Comparison of ENCODE assay signal across 31 cellular contexts in genomic region chr5:29389993-29390392, GRCh38.
"Had no signal": no experiment of that assay in that cellular context is flagged by ENCODE, and none has a peak within 500 bp of the region (broad histone marks: within the 10 kb centered on the region; RNA-seq: fewer than 3 reads in every experiment).

No MANE protein-coding gene starts in this region.

- ATAC-seq: activated CD8-positive, alpha-beta memory T cell treated with anti-CD3 and anti-CD28 coated beads, Interleukin-2, amount 10 ng/mL, durations not matched to agents 7 days and 5 days; activated CD8-positive, alpha-beta T cell treated with anti-CD3 and anti-CD28 coated beads for 36 hours; activated naive CD4-positive, alpha-beta T cell treated with anti-CD3 and anti-CD28 coated beads, Interleukin-2, amount 50 U/mL, for 72 hours; body of pancreas had no signal

- H3K9me3 ChIP-seq: adrenal gland, body of pancreas had no signal

- H3K4me1 ChIP-seq: adrenal gland, body of pancreas, breast epithelium had no signal

- H3K27me3 Mint-ChIP-seq: activated B cell treated with CpG ODN at 0.5 μM for 24 hours; activated CD4-positive, alpha-beta memory T cell treated with anti-CD3 and anti-CD28 coated beads for 36 hours; activated CD4-positive, alpha-beta T cell treated with anti-CD3 and anti-CD28 coated beads, Interleukin-2, amount 10 ng/mL, durations not matched to agents 24 days and 14 days; activated CD8-positive, alpha-beta memory T cell treated with anti-CD3 and anti-CD28 coated beads, Interleukin-2, amount 10 ng/mL, durations not matched to agents 7 days and 5 days; activated CD8-positive, alpha-beta T cell treated with anti-CD3 and anti-CD28 coated beads for 36 hours; activated naive CD8-positive, alpha-beta T cell treated with anti-CD3 and anti-CD28 coated beads for 36 hours; activated T-cell treated with anti-CD3 and anti-CD28 coated beads, Interleukin-2, amount 50 U/mL, for 24 hours had no signal

- H3K4me3 ChIP-seq: adrenal gland, body of pancreas, breast epithelium had no signal

- H3K36me3 Mint-ChIP-seq: activated CD4-positive, alpha-beta memory T cell treated with anti-CD3 and anti-CD28 coated beads for 36 hours; activated CD8-positive, alpha-beta memory T cell treated with anti-CD3 and anti-CD28 coated beads, Interleukin-2, amount 10 ng/mL, durations not matched to agents 7 days and 5 days; activated naive CD8-positive, alpha-beta T cell treated with anti-CD3 and anti-CD28 coated beads for 36 hours had no signal

- H3K27me3 ChIP-seq: adrenal gland, body of pancreas, brain microvascular endothelial cell, breast epithelium had no signal

- H3K27ac ChIP-seq: adrenal gland, body of pancreas, brain microvascular endothelial cell, breast epithelium, VCaP had no signal

- H3K27ac Mint-ChIP-seq: activated B cell treated with CpG ODN at 0.5 μM for 24 hours; activated CD4-positive, alpha-beta memory T cell treated with anti-CD3 and anti-CD28 coated beads for 36 hours; activated CD4-positive, alpha-beta T cell treated with anti-CD3 and anti-CD28 coated beads, Interleukin-2, amount 10 ng/mL, durations not matched to agents 24 days and 14 days; activated CD8-positive, alpha-beta memory T cell treated with anti-CD3 and anti-CD28 coated beads, Interleukin-2, amount 10 ng/mL, durations not matched to agents 7 days and 5 days; activated CD8-positive, alpha-beta T cell treated with anti-CD3 and anti-CD28 coated beads for 36 hours; activated naive CD4-positive, alpha-beta T cell treated with anti-CD3 and anti-CD28 coated beads for 36 hours; activated naive CD4-positive, alpha-beta T cell treated with anti-CD3 and anti-CD28 coated beads, Interleukin-2, amount 50 U/mL, for 72 hours; activated naive CD8-positive, alpha-beta T cell treated with anti-CD3 and anti-CD28 coated beads for 36 hours; activated T-cell treated with anti-CD3 and anti-CD28 coated beads, Interleukin-2, amount 50 U/mL, for 24 hours; T-helper 1 cell treated with Interleukin-12 subunit alpha and Interleukin-12 subunit beta and Interleukin-4 antibody, amounts not matched to agents 30 μg/mL and 1 μg/mL, for 36 hours; T-helper 2 cell treated with Interferon-gamma antibody and Interleukin-4, amounts not matched to agents 5 μg/mL and 100 μg/mL, for 36 hours had no signal

- H3K4me3 Mint-ChIP-seq: activated B cell treated with CpG ODN at 0.5 μM for 24 hours; activated CD4-positive, alpha-beta memory T cell treated with anti-CD3 and anti-CD28 coated beads for 36 hours; activated CD4-positive, alpha-beta T cell treated with anti-CD3 and anti-CD28 coated beads, Interleukin-2, amount 10 ng/mL, durations not matched to agents 24 days and 14 days; activated CD8-positive, alpha-beta memory T cell treated with anti-CD3 and anti-CD28 coated beads, Interleukin-2, amount 10 ng/mL, durations not matched to agents 7 days and 5 days; activated CD8-positive, alpha-beta T cell treated with anti-CD3 and anti-CD28 coated beads for 36 hours; activated naive CD4-positive, alpha-beta T cell treated with anti-CD3 and anti-CD28 coated beads for 36 hours; activated naive CD8-positive, alpha-beta T cell treated with anti-CD3 and anti-CD28 coated beads for 36 hours; activated T-cell treated with anti-CD3 and anti-CD28 coated beads, Interleukin-2, amount 50 U/mL, for 24 hours; T-helper 1 cell treated with Interleukin-12 subunit alpha and Interleukin-12 subunit beta and Interleukin-4 antibody, amounts not matched to agents 30 μg/mL and 1 μg/mL, for 36 hours; T-helper 2 cell treated with Interferon-gamma antibody and Interleukin-4, amounts not matched to agents 5 μg/mL and 100 μg/mL, for 36 hours had no signal

- H3K4me1 Mint-ChIP-seq: activated B cell treated with CpG ODN at 0.5 μM for 24 hours; activated CD4-positive, alpha-beta T cell treated with anti-CD3 and anti-CD28 coated beads, Interleukin-2, amount 10 ng/mL, durations not matched to agents 24 days and 14 days; activated CD8-positive, alpha-beta memory T cell treated with anti-CD3 and anti-CD28 coated beads, Interleukin-2, amount 10 ng/mL, durations not matched to agents 7 days and 5 days; activated naive CD8-positive, alpha-beta T cell treated with anti-CD3 and anti-CD28 coated beads for 36 hours had no signal

- DNase-seq: activated B cell treated with CpG ODN at 0.5 μM for 24 hours; activated CD4-positive, alpha-beta memory T cell treated with anti-CD3 and anti-CD28 coated beads for 36 hours; activated CD4-positive, alpha-beta T cell treated with anti-CD3 and anti-CD28 coated beads for 4 hours; activated CD4-positive, alpha-beta T cell treated with anti-CD3 and anti-CD28 coated beads, Interleukin-2, amount 10 ng/mL, durations not matched to agents 24 days and 14 days; activated CD4-positive, alpha-beta T cell treated with anti-CD3 and anti-CD28 coated beads, Interleukin-2, amount 50 U/mL, for 1 hour; activated CD4-positive, alpha-beta T cell treated with anti-CD3 and anti-CD28 coated beads, Interleukin-2, amount 50 U/mL, for 4 hours; activated CD4-positive, CD25-positive, alpha-beta regulatory T cell treated with anti-CD3 and anti-CD28 coated beads, Interleukin-2, amount 50 U/mL, for 72 hours; activated CD8-positive, alpha-beta memory T cell treated with anti-CD3 and anti-CD28 coated beads, Interleukin-2, amount 10 ng/mL, durations not matched to agents 7 days and 5 days; activated CD8-positive, alpha-beta memory T cell treated with anti-CD3 and anti-CD28 coated beads, Interleukin-2, amount 50 U/mL, for 48 hours; activated CD8-positive, alpha-beta T cell treated with anti-CD3 and anti-CD28 coated beads for 36 hours; activated effector memory CD4-positive, alpha-beta T cell treated with anti-CD3 and anti-CD28 coated beads, Interleukin-2, amount 50 U/mL, for 16 hours; activated gamma-delta T cell treated with Interleukin-2 at 50 U/mL for 16 hours; activated naive CD4-positive, alpha-beta T cell; activated naive CD4-positive, alpha-beta T cell treated with anti-CD3 and anti-CD28 coated beads for 36 hours; activated naive CD4-positive, alpha-beta T cell treated with anti-CD3 and anti-CD28 coated beads, Interleukin-2, amount 50 U/mL, for 16 hours; activated naive CD8-positive, alpha-beta T cell treated with anti-CD3 and anti-CD28 coated beads for 36 hours; activated T-cell treated with anti-CD3 and anti-CD28 coated beads, Interleukin-2, amount 50 U/mL, for 24 hours; activated T-cell treated with anti-CD3 and anti-CD28 coated beads, Interleukin-2, amount 50 U/mL, for 48 hours; adrenal gland; amniotic stem cell; aorta; body of pancreas; brain microvascular endothelial cell; central memory CD4-positive, alpha-beta T cell; T-helper 2 cell; T-helper 9 cell had no signal

- H3K36me3 ChIP-seq: adrenal gland, brain microvascular endothelial cell, breast epithelium had no signal
